35 cellular contexts compared by ENCODE assay signal in genomic region chr17:45969726-45970125, GRCh38. TPM values are rescaled to one million over a fixed set of nuclear protein-coding genes. Genes with fewer than 3 reads are reported as not detected.
"Had no signal": no experiment of that assay in that cellular context is flagged by ENCODE, and none has a peak within 500 bp of the region (broad histone marks: within the 10 kb centered on the region; RNA-seq: fewer than 3 reads in every experiment).

No MANE protein-coding gene starts in this region.

- ATAC-seq: effector memory CD8-positive, alpha-beta T cell; esophagus mucosa; gastrocnemius medialis; heart right ventricle; left cardiac atrium; left lung; left ventricle myocardium superior; lower lobe of right lung; naive thymus-derived CD4-positive, alpha-beta T cell had no signal

- H3K4me1 ChIP-seq: colonic mucosa, left lung, lower lobe of right lung had no signal

- H3K9me3 ChIP-seq: colonic mucosa, esophagus squamous epithelium, gastrocnemius medialis, left lung, lower lobe of right lung had no signal

- FAIRE-seq: endometrium, islet of Langerhans, keratinocyte had no signal

- H3K27ac ChIP-seq: colonic mucosa, epithelial cell of prostate, gastrocnemius medialis, heart right ventricle, left lung, lower lobe of right lung had no signal

- H3K4me3 Mint-ChIP-seq: dendritic cell treated with granulocyte-macrophage colony-stimulating factor and Interleukin-4, amounts not matched to agents 40 ng/mL and 50 ng/mL, for 4 days; effector memory CD8-positive, alpha-beta T cell; endodermal cell; memory B cell; naive thymus-derived CD4-positive, alpha-beta T cell had no signal

- DNase-seq: colonic mucosa; cortex of kidney; effector CD8-positive, alpha-beta T cell; effector memory CD8-positive, alpha-beta T cell; endodermal cell; erythroblast; esophagus squamous epithelium; foreskin fibroblast; foreskin melanocyte; gastrocnemius medialis; glutamatergic neuron; head of caudate nucleus; heart right ventricle; hippocampal formation; left cardiac atrium; left lung; left ventricle myocardium superior; lower lobe of right lung; mesendoderm; midbrain; naive thymus-derived CD4-positive, alpha-beta T cell had no signal

- H3K36me3 ChIP-seq: colonic mucosa, esophagus squamous epithelium, gastrocnemius medialis, heart right ventricle, left lung, lower lobe of right lung had no signal

- H3K4me1 Mint-ChIP-seq: naive thymus-derived CD4-positive, alpha-beta T cell had no signal

- H3K27ac Mint-ChIP-seq: dendritic cell treated with granulocyte-macrophage colony-stimulating factor and Interleukin-4, amounts not matched to agents 40 ng/mL and 50 ng/mL, for 4 days; effector memory CD8-positive, alpha-beta T cell; endodermal cell; memory B cell; naive thymus-derived CD4-positive, alpha-beta T cell had no signal

- H3K9me3 Mint-ChIP-seq: dendritic cell treated with granulocyte-macrophage colony-stimulating factor and Interleukin-4, amounts not matched to agents 40 ng/mL and 50 ng/mL, for 4 days; endodermal cell had no signal

- H3K27me3 ChIP-seq: colonic mucosa, esophagus squamous epithelium, gastrocnemius medialis had no signal

- H3K4me3 ChIP-seq: colonic mucosa, esophagus squamous epithelium, gastrocnemius medialis, heart right ventricle, left lung, lower lobe of right lung had no signal

RNA-seq across cellular contexts. Expression of gene STH, which starts 29.3 kb away (rescaled TPM):
- total RNA-seq: colonic mucosa; dermis microvascular lymphatic vessel endothelial cell; endodermal cell; esophagus mucosa; esophagus squamous epithelium; gastrocnemius medialis; glomerular endothelial cell; heart right ventricle; kidney epithelial cell; left cardiac atrium; left lung; left ventricle myocardium superior; lower leg skin; lower lobe of right lung; lung microvascular endothelial cell; mononuclear cell; mucosa of gallbladder; naive thymus-derived CD4-positive, alpha-beta T cell had no signal
- polyA plus RNA-seq: heart right ventricle; keratinocyte; naive thymus-derived CD4-positive, alpha-beta T cell had no signal
